8 cellular contexts compared by ENCODE assay signal in the genomic region with DNA sequence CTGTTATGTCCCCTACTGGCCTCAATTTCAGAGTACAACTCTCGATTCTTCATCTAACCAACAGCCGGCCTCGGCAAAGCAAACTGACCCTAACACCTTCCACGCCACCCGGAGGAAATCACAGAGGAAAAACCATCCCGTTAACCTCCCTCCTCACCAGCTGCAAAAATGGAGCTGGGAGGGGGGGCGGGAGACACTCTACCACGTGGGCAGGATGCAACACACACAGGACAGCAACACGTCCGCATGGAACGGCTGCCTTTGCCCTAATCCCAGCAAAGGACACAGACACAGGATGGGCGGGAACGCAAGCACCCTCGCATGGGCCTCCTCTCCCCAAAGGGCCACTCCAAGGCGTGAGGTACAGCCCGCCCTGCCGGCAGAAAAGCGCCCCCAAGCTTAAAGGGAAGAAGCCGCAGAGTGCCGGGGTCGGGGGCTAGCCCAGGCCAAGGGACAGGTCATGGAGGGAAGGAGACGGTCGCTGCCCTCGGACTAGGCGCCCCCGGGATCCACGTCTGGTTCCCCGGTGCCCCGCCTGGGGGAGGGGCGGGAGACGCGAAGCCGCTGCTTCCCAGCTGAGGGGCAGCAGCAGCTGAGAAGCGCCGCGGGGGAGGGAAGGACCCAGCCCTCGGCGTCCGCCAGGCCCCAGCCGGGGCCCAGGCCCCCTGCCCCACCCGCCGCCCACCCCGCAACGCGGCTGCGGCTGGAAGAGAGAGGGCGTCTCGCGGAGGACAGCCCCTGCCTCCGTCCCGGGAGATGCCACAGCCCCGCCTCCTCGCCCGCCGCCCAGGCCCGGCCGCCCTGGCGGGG. TPM values are rescaled to one million over a fixed set of nuclear protein-coding genes. Genes with fewer than 3 reads are reported as not detected.
DNase-seq lines count a peak whose midpoint lies in the region; ATAC-seq and TF ChIP-seq lines count a peak whose summit lies in the region.

No MANE protein-coding gene starts in this region.

- H3K27ac Mint-ChIP-seq in mesothelial cell of epicardium, result peak overlapping the region; percentile 95

- H3K9me3 Mint-ChIP-seq in mesothelial cell of epicardium, result no peaks in the 10 kb centered on the region

- H3K36me3 Mint-ChIP-seq in mesothelial cell of epicardium, result no peaks in the 10 kb centered on the region

- no peak for TF ChIP-seq CTCF in WI38 (IDR thresholded peaks at IDR 0.05; ENCODE audit: low read depth, low read length)
- TF ChIP-seq CTCF in mesothelial cell of epicardium (IDR thresholded peaks at IDR 0.05; ENCODE audit: unreplicated experiment), result no peak

- H3K4me1 Mint-ChIP-seq in mesothelial cell of epicardium, result peaks cover 43% of the 10 kb centered on the region

- H3K4me3 Mint-ChIP-seq in mesothelial cell of epicardium, result peak overlapping the region; percentile 89

- no peaks in the 10 kb centered on the region for H3K27me3 Mint-ChIP-seq in mesothelial cell of epicardium (ENCODE audit: low read depth)

- peak overlapping the region; percentile 97 for H3K4me3 ChIP-seq in WI38 (ENCODE audit: low read depth, low read length)

- peak in 2 of 3 donors; percentile 20 to 34 for DNase-seq in stimulated activated CD4-positive, alpha-beta T cell treated with anti-CD3 and anti-CD28 coated beads, Interleukin-12 subunit alpha, Interleukin-12 subunit beta, amount 100 ng/mL, for 48 hours (ENCODE audit: low read depth in 2 of 3, low spot score in 1 of 3)
- DNase-seq in stimulated activated CD4-positive, alpha-beta T cell treated with anti-CD3 and anti-CD28 coated beads, Interleukin-4, amount 100 ng/mL, for 1 hour, result no peak
- peak; percentile 63 for DNase-seq in MV-4-11 (lab: John Stamatoyannopoulos, UW)
- peak; percentile 46 for DNase-seq in epidermal melanocyte (ENCODE audit: insufficient read length, low spot score)
- peak in 1 of 2 experiments; percentile 38 for DNase-seq in mesothelial cell of epicardium (ENCODE audit: low spot score in 2 of 2, unreplicated experiment in 2 of 2)
- DNase-seq in stimulated activated naive CD4-positive, alpha-beta T cell (lab: John Stamatoyannopoulos, UW), result peak in 5 of 6 experiments; percentile 35 to 68 (median 51)

- peak; percentile 55 for ATAC-seq in HG02571 (IDR thresholded peaks at IDR 0.05; ENCODE audit: unreplicated experiment)

RNA-seq across cellular contexts. Expression of gene FOXJ3, which starts 0.6 kb away (rescaled TPM):
- total RNA-seq in mesothelial cell of epicardium, result 79.7 to 82.2 TPM (median 81.6 TPM) in 3 replicates

RNA-seq across cellular contexts. Expression of gene RIMKLA, which starts 46.1 kb away (rescaled TPM):
- 0.20 to 0.31 TPM (median 0.20 TPM) in 3 replicates for total RNA-seq in mesothelial cell of epicardium
